Comparison of ENCODE assay signal across 13 cellular contexts in genomic region chr3:124094496-124094895, GRCh38.
"Had no signal": no experiment of that assay in that cellular context is flagged by ENCODE, and none has a peak within 500 bp of the region (broad histone marks: within the 10 kb centered on the region; RNA-seq: fewer than 3 reads in every experiment).

No MANE protein-coding gene starts in this region.

- H3K27ac ChIP-seq: brain microvascular endothelial cell, esophagus squamous epithelium, lower lobe of right lung, pancreas, tibial artery had no signal

- H3K4me1 Mint-ChIP-seq: activated B cell treated with CpG ODN at 0.5 μM for 24 hours; activated CD4-positive, alpha-beta T cell treated with anti-CD3 and anti-CD28 coated beads, Interleukin-2, amount 10 ng/mL, durations not matched to agents 24 days and 14 days; activated naive CD4-positive, alpha-beta T cell treated with anti-CD3 and anti-CD28 coated beads, Interleukin-2, amount 10 ng/mL, durations not matched to agents 7 days and 5 days; stimulated activated naive CD8-positive, alpha-beta T cell treated with anti-CD3 and anti-CD28 coated beads, Interleukin-15, amount 100 ng/mL, for 72 hours; T-helper 17 cell had no signal

- H3K4me3 Mint-ChIP-seq: activated B cell treated with CpG ODN at 0.5 μM for 24 hours; activated CD4-positive, alpha-beta T cell treated with anti-CD3 and anti-CD28 coated beads, Interleukin-2, amount 10 ng/mL, durations not matched to agents 24 days and 14 days; activated naive CD4-positive, alpha-beta T cell treated with anti-CD3 and anti-CD28 coated beads, Interleukin-2, amount 10 ng/mL, durations not matched to agents 7 days and 5 days; natural killer cell treated with Interleukin-12 subunit alpha and Interleukin-12 subunit beta and Interleukin-15 and Interleukin-18, amount 100 ng/mL, for 72 hours; stimulated activated naive CD8-positive, alpha-beta T cell treated with anti-CD3 and anti-CD28 coated beads, Interleukin-15, amount 100 ng/mL, for 72 hours; T-helper 17 cell had no signal

- H3K36me3 ChIP-seq: brain microvascular endothelial cell, esophagus squamous epithelium, lower lobe of right lung, pancreas had no signal

- ATAC-seq: lower lobe of right lung; natural killer cell treated with Interleukin-12 subunit alpha and Interleukin-12 subunit beta and Interleukin-15 and Interleukin-18, amount 100 ng/mL, for 72 hours; pancreas; stimulated activated naive CD8-positive, alpha-beta T cell treated with anti-CD3 and anti-CD28 coated beads, Interleukin-15, amount 100 ng/mL, for 72 hours; T-helper 17 cell had no signal

- H3K27me3 ChIP-seq: brain microvascular endothelial cell, esophagus squamous epithelium, pancreas, tibial artery had no signal

- H3K4me1 ChIP-seq: esophagus squamous epithelium, lower lobe of right lung, pancreas had no signal

- H3K4me3 ChIP-seq: esophagus squamous epithelium, lower lobe of right lung, pancreas, tibial artery had no signal

- H3K27ac Mint-ChIP-seq: activated B cell treated with CpG ODN at 0.5 μM for 24 hours; activated CD4-positive, alpha-beta T cell treated with anti-CD3 and anti-CD28 coated beads, Interleukin-2, amount 10 ng/mL, durations not matched to agents 24 days and 14 days; activated naive CD4-positive, alpha-beta T cell treated with anti-CD3 and anti-CD28 coated beads, Interleukin-2, amount 10 ng/mL, durations not matched to agents 7 days and 5 days; natural killer cell treated with Interleukin-12 subunit alpha and Interleukin-12 subunit beta and Interleukin-15 and Interleukin-18, amount 100 ng/mL, for 72 hours; stimulated activated naive CD8-positive, alpha-beta T cell treated with anti-CD3 and anti-CD28 coated beads, Interleukin-15, amount 100 ng/mL, for 72 hours; T-helper 17 cell had no signal

- DNase-seq: activated B cell treated with CpG ODN at 0.5 μM for 24 hours; activated CD4-positive, alpha-beta T cell treated with anti-CD3 and anti-CD28 coated beads, Interleukin-2, amount 10 ng/mL, durations not matched to agents 24 days and 14 days; activated naive CD4-positive, alpha-beta T cell treated with anti-CD3 and anti-CD28 coated beads, Interleukin-2, amount 10 ng/mL, durations not matched to agents 7 days and 5 days; brain microvascular endothelial cell; esophagus squamous epithelium; kidney glomerular epithelial cell; lower lobe of right lung; pancreas; stimulated activated CD4-positive, alpha-beta T cell treated with anti-CD3 and anti-CD28 coated beads, Interleukin-4, amount 100 ng/mL, for 4 hours; stimulated activated naive CD8-positive, alpha-beta T cell treated with anti-CD3 and anti-CD28 coated beads, Interleukin-15, amount 100 ng/mL, for 72 hours; T-helper 17 cell; tibial artery had no signal

- H3K36me3 Mint-ChIP-seq: activated naive CD4-positive, alpha-beta T cell treated with anti-CD3 and anti-CD28 coated beads, Interleukin-2, amount 10 ng/mL, durations not matched to agents 7 days and 5 days; natural killer cell treated with Interleukin-12 subunit alpha and Interleukin-12 subunit beta and Interleukin-15 and Interleukin-18, amount 100 ng/mL, for 72 hours had no signal

- H3K9me3 Mint-ChIP-seq: activated B cell treated with CpG ODN at 0.5 μM for 24 hours; activated CD4-positive, alpha-beta T cell treated with anti-CD3 and anti-CD28 coated beads, Interleukin-2, amount 10 ng/mL, durations not matched to agents 24 days and 14 days; activated naive CD4-positive, alpha-beta T cell treated with anti-CD3 and anti-CD28 coated beads, Interleukin-2, amount 10 ng/mL, durations not matched to agents 7 days and 5 days; natural killer cell treated with Interleukin-12 subunit alpha and Interleukin-12 subunit beta and Interleukin-15 and Interleukin-18, amount 100 ng/mL, for 72 hours; stimulated activated naive CD8-positive, alpha-beta T cell treated with anti-CD3 and anti-CD28 coated beads, Interleukin-15, amount 100 ng/mL, for 72 hours had no signal
